1 cellular context compared by ENCODE assay signal in genomic region chr16:50502616-50503000, GRCh38.
A peak's percentile ranks its signal among the peaks of the same experiment; 100 is the strongest.
TF ChIP-seq lines count a peak whose summit lies in the region.

No MANE protein-coding gene starts in this region.

TF ChIP-seq in HepG2, 621 proteins besides CTCF, POLR2A, EP300 and RAD21 (continued from another document and continues in another):
- TF ChIP-seq IKZF5 (CRISPR knock-in tag; IDR thresholded peaks at IDR 0.05) (no peak), DPF2 (CRISPR knock-in tag; IDR thresholded peaks at IDR 0.05; ENCODE audit: borderline replicate concordance, low read depth) (no peak), NFAT5 (CRISPR knock-in tag; IDR thresholded peaks at IDR 0.05) (no peak), HIC2 (CRISPR knock-in tag; IDR thresholded peaks at IDR 0.05; ENCODE audit: low read depth) (peak; percentile 99), ZNF558 (CRISPR knock-in tag; IDR thresholded peaks at IDR 0.05; ENCODE audit: borderline replicate concordance) (no peak), SATB2 (CRISPR knock-in tag; IDR thresholded peaks at IDR 0.05) (no peak), STAT6 (CRISPR knock-in tag; IDR thresholded peaks at IDR 0.05; ENCODE audit: borderline replicate concordance) (no peak), ATF3 (CRISPR knock-in tag; IDR thresholded peaks at IDR 0.05) (peak; percentile 49; the same call in 1 of the 2 replicates), FOXP1 (IDR thresholded peaks at IDR 0.05) (no peak), FOXP1 (CRISPR knock-in tag; IDR thresholded peaks at IDR 0.05) (peak; percentile 69; the same call in 1 of the 2 replicates), ZBTB14 (CRISPR knock-in tag; IDR thresholded peaks at IDR 0.05) (no peak), ZMYM3 (CRISPR knock-in tag; IDR thresholded peaks at IDR 0.05) (peak; percentile 18; the same call in 1 of the 2 replicates), JUN (CRISPR knock-in tag; IDR thresholded peaks at IDR 0.05) (peak; percentile 71; the same call in 1 of the 2 replicates), TCF7 (IDR thresholded peaks at IDR 0.05; ENCODE audit: low read depth) (peak; percentile 89), ZNF383 (CRISPR knock-in tag; IDR thresholded peaks at IDR 0.05; ENCODE audit: borderline replicate concordance) (no peak), BCL6 (CRISPR knock-in tag; IDR thresholded peaks at IDR 0.05) (peak; percentile 78; the same call in 1 of the 2 replicates), NCOR1 (IDR thresholded peaks at IDR 0.05; ENCODE audit: borderline replicate concordance, low read length) (peak; percentile 50; the same call in 1 of the 2 replicates), NR2F1 (CRISPR knock-in tag; IDR thresholded peaks at IDR 0.05) (peak; percentile 50 to 73; a peak in 2 of 4 replicates), ZNF331 (CRISPR knock-in tag; IDR thresholded peaks at IDR 0.05) (0 out of 2 replicates have a peak, but pooled peaks have one; percentile 28), MAFK (conservative IDR thresholded peaks at IDR 0.05 in 1 of 2, IDR thresholded peaks at IDR 0.05 in 1 of 2; ENCODE audit: low read length in 2 of 2) (peak in 1 of 2 experiments; percentile 43; a peak in 1 of 4 replicates), ZNF12 (CRISPR knock-in tag; IDR thresholded peaks at IDR 0.05) (peak; percentile 59), MTA1 (CRISPR knock-in tag; IDR thresholded peaks at IDR 0.05; ENCODE audit: borderline replicate concordance) (no peak), SAP130 (CRISPR knock-in tag; IDR thresholded peaks at IDR 0.05; ENCODE audit: low read depth) (peak; percentile 52), CBX5 (CRISPR knock-in tag; IDR thresholded peaks at IDR 0.05; ENCODE audit: borderline replicate concordance) (peak; percentile 67; the same call in 1 of the 2 replicates), ZNF276 (CRISPR knock-in tag; IDR thresholded peaks at IDR 0.05; ENCODE audit: low read depth) (no peak), HMG20A (CRISPR knock-in tag; IDR thresholded peaks at IDR 0.05; ENCODE audit: borderline replicate concordance) (peak; percentile 56; the same call in 1 of the 2 replicates), FLYWCH1 (CRISPR knock-in tag; IDR thresholded peaks at IDR 0.05) (no peak), NR2F2 (IDR thresholded peaks at IDR 0.05; ENCODE audit: borderline replicate concordance, low read depth) (0 out of 2 replicates have a peak, but pooled peaks have one; percentile 28), ZNF143 (CRISPR knock-in tag; IDR thresholded peaks at IDR 0.05) (no peak), PRDM10 (CRISPR knock-in tag; IDR thresholded peaks at IDR 0.05; ENCODE audit: low read depth) (0 out of 2 replicates have a peak, but pooled peaks have one; percentile 32), PITX1 (CRISPR knock-in tag; IDR thresholded peaks at IDR 0.05) (0 out of 2 replicates have a peak, but pooled peaks have one; percentile 32), MLX (CRISPR knock-in tag; IDR thresholded peaks at IDR 0.05) (0 out of 2 replicates have a peak, but pooled peaks have one; percentile 14), HOMEZ (CRISPR knock-in tag; IDR thresholded peaks at IDR 0.05; ENCODE audit: low read depth) (0 out of 2 replicates have a peak, but pooled peaks have one; percentile 10), TFAP4 (IDR thresholded peaks at IDR 0.05; ENCODE audit: borderline replicate concordance, low read depth) (peak; percentile 78; the same call in 1 of the 2 replicates)
